Comparison of ENCODE assay signal across 32 cellular contexts in the genomic region with DNA sequence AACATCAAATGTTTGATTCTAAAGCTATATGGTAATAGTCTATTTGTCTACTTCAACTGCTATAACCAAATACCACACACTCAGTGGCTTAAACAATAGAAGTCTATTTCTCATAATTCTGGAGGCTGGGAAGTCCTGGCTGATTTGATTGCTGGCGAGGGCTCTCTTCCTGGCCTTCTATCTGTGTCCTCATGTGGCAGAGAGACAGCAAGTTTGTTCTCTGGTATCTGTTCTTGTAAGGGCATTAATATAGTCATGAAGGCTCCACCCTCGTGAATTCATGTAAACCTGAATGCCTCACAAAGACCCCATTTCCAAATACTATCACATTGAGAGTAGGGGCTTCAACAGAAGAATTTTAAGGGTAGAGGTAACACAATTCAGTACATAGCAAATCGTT.
"Had no signal": no experiment of that assay in that cellular context is flagged by ENCODE, and none has a peak within 500 bp of the region (broad histone marks: within the 10 kb centered on the region; RNA-seq: fewer than 3 reads in every experiment).

No MANE protein-coding gene starts in this region.

- H3K4me1 ChIP-seq: Peyer's patch had no signal

- H3K27ac ChIP-seq: brain microvascular endothelial cell, KMS-11, Peyer's patch, SJSA1 had no signal

- DNase-seq: activated CD4-positive, alpha-beta T cell treated with anti-CD3 and anti-CD28 coated beads, Interleukin-2, amount 10 ng/mL, durations not matched to agents 7 days and 5 days; activated CD4-positive, alpha-beta T cell treated with anti-CD3 and anti-CD28 coated beads, Interleukin-2, amount 50 U/mL, for 48 hours; activated CD8-positive, alpha-beta T cell treated with anti-CD3 and anti-CD28 coated beads, Interleukin-2, amount 10 ng/mL, durations not matched to agents 7 days and 5 days; activated gamma-delta T cell treated with Interleukin-2 at 50 U/mL for 16 hours; activated naive CD4-positive, alpha-beta T cell treated with anti-CD3 and anti-CD28 coated beads for 36 hours; activated T-cell treated with anti-CD3 and anti-CD28 coated beads, Interleukin-2, amount 50 U/mL, for 24 hours; amniotic stem cell; aorta; brain microvascular endothelial cell; central memory CD4-positive, alpha-beta T cell; NCI-H1092 treated with DMSO at 0.1 percent for 48 hours; NCI-H1417; NCI-H146; NCI-H187; NCI-H2029 treated with DMSO at 0.1 percent for 48 hours; NCI-H2107; NCI-H2171 treated with DMSO at 0.1 percent for 48 hours; NCI-H226; NCI-H446 treated with DMSO at 0.1 percent for 48 hours; NCI-H524; NCI-H748 treated with DMSO at 0.1 percent for 48 hours; NK-92 treated with Interleukin-12 subunit alpha and Interleukin-12 subunit beta, amount 100 ng/mL, for 24 hours; PC-3; Peyer's patch; RPMI8226; SHP77 treated with DMSO at 0.1 percent for 48 hours; SK-N-SH had no signal

- ATAC-seq: activated CD8-positive, alpha-beta T cell treated with anti-CD3 and anti-CD28 coated beads, Interleukin-2, amount 10 ng/mL, durations not matched to agents 7 days and 5 days; PC-3 had no signal

- H3K9me3 ChIP-seq: Peyer's patch, SJSA1, SK-N-SH had no signal

- H3K4me3 Mint-ChIP-seq: activated CD4-positive, alpha-beta T cell treated with anti-CD3 and anti-CD28 coated beads, Interleukin-2, amount 10 ng/mL, durations not matched to agents 7 days and 5 days; activated CD8-positive, alpha-beta T cell treated with anti-CD3 and anti-CD28 coated beads, Interleukin-2, amount 10 ng/mL, durations not matched to agents 7 days and 5 days; activated naive CD4-positive, alpha-beta T cell treated with anti-CD3 and anti-CD28 coated beads for 36 hours; activated T-cell treated with anti-CD3 and anti-CD28 coated beads, Interleukin-2, amount 50 U/mL, for 24 hours; T-helper 1 cell treated with Interleukin-12 subunit alpha and Interleukin-12 subunit beta and Interleukin-4 antibody, amounts not matched to agents 30 μg/mL and 1 μg/mL, for 36 hours; T-helper 2 cell treated with Interferon-gamma antibody and Interleukin-4, amounts not matched to agents 5 μg/mL and 100 μg/mL, for 36 hours had no signal

- H3K27ac Mint-ChIP-seq: activated CD4-positive, alpha-beta T cell treated with anti-CD3 and anti-CD28 coated beads, Interleukin-2, amount 10 ng/mL, durations not matched to agents 7 days and 5 days; activated CD8-positive, alpha-beta T cell treated with anti-CD3 and anti-CD28 coated beads, Interleukin-2, amount 10 ng/mL, durations not matched to agents 7 days and 5 days; activated naive CD4-positive, alpha-beta T cell treated with anti-CD3 and anti-CD28 coated beads for 36 hours; T-helper 1 cell treated with Interleukin-12 subunit alpha and Interleukin-12 subunit beta and Interleukin-4 antibody, amounts not matched to agents 30 μg/mL and 1 μg/mL, for 36 hours had no signal

- H3K36me3 ChIP-seq: brain microvascular endothelial cell, Peyer's patch, SJSA1 had no signal

- H3K27me3 Mint-ChIP-seq: activated CD4-positive, alpha-beta T cell treated with anti-CD3 and anti-CD28 coated beads, Interleukin-2, amount 10 ng/mL, durations not matched to agents 7 days and 5 days; activated T-cell treated with anti-CD3 and anti-CD28 coated beads, Interleukin-2, amount 50 U/mL, for 24 hours had no signal

- H3K27me3 ChIP-seq: brain microvascular endothelial cell, Peyer's patch, SJSA1 had no signal

- H3K9me3 Mint-ChIP-seq: activated CD4-positive, alpha-beta T cell treated with anti-CD3 and anti-CD28 coated beads, Interleukin-2, amount 10 ng/mL, durations not matched to agents 7 days and 5 days; activated naive CD4-positive, alpha-beta T cell treated with anti-CD3 and anti-CD28 coated beads for 36 hours; activated naive CD4-positive, alpha-beta T cell treated with anti-CD3 and anti-CD28 coated beads, Interleukin-2, amount 50 U/mL, for 72 hours; activated T-cell treated with anti-CD3 and anti-CD28 coated beads, Interleukin-2, amount 50 U/mL, for 24 hours; T-helper 1 cell treated with Interleukin-12 subunit alpha and Interleukin-12 subunit beta and Interleukin-4 antibody, amounts not matched to agents 30 μg/mL and 1 μg/mL, for 36 hours; T-helper 2 cell treated with Interferon-gamma antibody and Interleukin-4, amounts not matched to agents 5 μg/mL and 100 μg/mL, for 36 hours had no signal

- H3K4me3 ChIP-seq: Peyer's patch, SJSA1 had no signal
